ENCODE assay signal across 14 cellular contexts in genomic region chr11:73996161-73996747, GRCh38. TPM values are rescaled to one million over a fixed set of nuclear protein-coding genes. Genes with fewer than 3 reads are reported as not detected.
DNase-seq lines count a peak whose midpoint lies in the region; ATAC-seq and TF ChIP-seq lines count a peak whose summit lies in the region.
"Had no signal": no experiment of that assay in that cellular context is flagged by ENCODE, and none has a peak within 500 bp of the region (broad histone marks: within the 10 kb centered on the region; RNA-seq: fewer than 3 reads in every experiment).

No MANE protein-coding gene starts in this region.

- H3K4me2 ChIP-seq in DND-41 (ENCODE audit: insufficient read depth, low read length): no peak overlapping the region

- H3K27me3 Mint-ChIP-seq in CD14-positive monocyte (ENCODE audit: low read depth in 3 of 3) (no peaks in the 10 kb centered on the region), memory B cell (no peaks in the 10 kb centered on the region)
- no peaks in the 10 kb centered on the region for H3K27me3 Mint-ChIP-seq in activated CD4-positive, alpha-beta memory T cell treated with anti-CD3 and anti-CD28 coated beads, Interleukin-2, amount 10 ng/mL, durations not matched to agents 7 days and 5 days

- CTCF ChIA-PET in activated CD4-positive, alpha-beta memory T cell treated with anti-CD3 and anti-CD28 coated beads, Interleukin-2, amount 10 ng/mL, durations not matched to agents 7 days and 5 days (lab: Charles Lee): interaction anchor here (2.0 to 2.5 kb wide), 2 partner anchors 9 to 16 kb away, joined by 13 to 17 read pairs; no protein-coding TSS in a partner anchor

- DNase-seq in CD14-positive monocyte (ENCODE audit: low spot score) (peak; percentile 8), DND-41 (no peak), memory B cell (ENCODE audit: low spot score in 2 of 2) (no peak), NCI-H2081 treated with DMSO at 0.1 percent for 48 hours (lab: John Stamatoyannopoulos, UW) (no peak), D341Med (ENCODE audit: low spot score) (no peak)
- DNase-seq in activated CD4-positive, alpha-beta memory T cell treated with anti-CD3 and anti-CD28 coated beads, Interleukin-2, amount 10 ng/mL, durations not matched to agents 7 days and 5 days: no peak
- DNase-seq in central memory CD4-positive, alpha-beta T cell: no peak
- DNase-seq: amygdala, Calu3, NCI-H226 had no signal

- H3K9ac ChIP-seq in DND-41 (ENCODE audit: low read depth, low read length): no peak overlapping the region

- H3K4me1 ChIP-seq in DND-41 (ENCODE audit: insufficient read depth, low read length): peaks cover 18% of the 10 kb centered on the region

- H3K4me1 Mint-ChIP-seq in CD14-positive monocyte: peaks cover 16% of the 10 kb centered on the region
- H3K4me1 Mint-ChIP-seq in activated CD4-positive, alpha-beta memory T cell treated with anti-CD3 and anti-CD28 coated beads, Interleukin-2, amount 10 ng/mL, durations not matched to agents 7 days and 5 days: peaks cover 73% of the 10 kb centered on the region
- peaks cover 37% of the 10 kb centered on the region for H3K4me1 Mint-ChIP-seq in memory B cell

- H3K36me3 Mint-ChIP-seq in CD14-positive monocyte (peaks cover 3 to 6% of the 10 kb centered on the region in 2 donors), memory B cell (no peaks in the 10 kb centered on the region)
- peaks cover 11% of the 10 kb centered on the region for H3K36me3 Mint-ChIP-seq in activated CD4-positive, alpha-beta memory T cell treated with anti-CD3 and anti-CD28 coated beads, Interleukin-2, amount 10 ng/mL, durations not matched to agents 7 days and 5 days (ENCODE audit: low read depth)

- no peak overlapping the region for H3K27ac ChIP-seq in DND-41 (ENCODE audit: low read length)

- ATAC-seq in DND-41 (ENCODE audit: insufficient read depth, low read depth) (peak; percentile 14; the same call in 1 of the 3 replicates), memory B cell (ENCODE audit: low read depth) (no peak), HG03571 (IDR thresholded peaks at IDR 0.05; ENCODE audit: unreplicated experiment) (no peak)

- peak overlapping the region; percentile 88 to 94 (median 93) for H3K27ac Mint-ChIP-seq in CD14-positive monocyte
- peak overlapping the region; percentile 87 for H3K27ac Mint-ChIP-seq in activated CD4-positive, alpha-beta memory T cell treated with anti-CD3 and anti-CD28 coated beads, Interleukin-2, amount 10 ng/mL, durations not matched to agents 7 days and 5 days
- peak overlapping the region; percentile 100 for H3K27ac Mint-ChIP-seq in memory B cell

- no peak overlapping the region for H2AFZ ChIP-seq in DND-41 (ENCODE audit: low read depth, low read length)

- intact Hi-C loops in CD14-positive monocyte (cut with micrococcal nuclease): no loop called here

- no peak overlapping the region for H3K4me3 Mint-ChIP-seq in CD14-positive monocyte
- H3K4me3 Mint-ChIP-seq in activated CD4-positive, alpha-beta memory T cell treated with anti-CD3 and anti-CD28 coated beads, Interleukin-2, amount 10 ng/mL, durations not matched to agents 7 days and 5 days: peak overlapping the region; percentile 44
- H3K4me3 Mint-ChIP-seq in memory B cell: peak overlapping the region; percentile 52

- H3K4me3 ChIP-seq in DND-41 (ENCODE audit: low read depth in 1 of 2, low read length in 2 of 2): no peak overlapping the region

- no peaks in the 10 kb centered on the region for H3K9me3 Mint-ChIP-seq in CD14-positive monocyte
- no peaks in the 10 kb centered on the region for H3K9me3 Mint-ChIP-seq in activated CD4-positive, alpha-beta memory T cell treated with anti-CD3 and anti-CD28 coated beads, Interleukin-2, amount 10 ng/mL, durations not matched to agents 7 days and 5 days
- no peaks in the 10 kb centered on the region for H3K9me3 Mint-ChIP-seq in memory B cell

- no peaks in the 10 kb centered on the region for H3K36me3 ChIP-seq in DND-41 (ENCODE audit: insufficient read depth, low read length)
- H3K36me3 ChIP-seq: neutrophil had no signal

- no peaks in the 10 kb centered on the region for H3K27me3 ChIP-seq in DND-41 (ENCODE audit: insufficient read depth, low read length, poor library complexity)
- H3K27me3 ChIP-seq: neutrophil had no signal

- H4K20me1 ChIP-seq in DND-41 (ENCODE audit: insufficient read depth, low read length): no peaks in the 10 kb centered on the region

- no peak for TF ChIP-seq CTCF in CD14-positive monocyte (IDR thresholded peaks at IDR 0.05)
- TF ChIP-seq CTCF in DND-41 (IDR thresholded peaks at IDR 0.05; ENCODE audit: borderline replicate concordance, extremely low read depth, low read length, poor library complexity, severe bottlenecking): no peak

- POLR2A ChIA-PET in activated CD4-positive, alpha-beta memory T cell treated with anti-CD3 and anti-CD28 coated beads, Interleukin-2, amount 10 ng/mL, durations not matched to agents 7 days and 5 days (lab: Charles Lee): interaction anchor here (1.1 to 10.1 kb wide), 12 partner anchors 9 to 174 kb away, joined by 3 to 185 read pairs (median 12); partner anchors contain the start of genes C2CD3, UCP2 and UCP3

- H3K9me3 ChIP-seq in DND-41 (ENCODE audit: insufficient read depth, low read length, severe bottlenecking): no peaks in the 10 kb centered on the region
- H3K9me3 ChIP-seq: neutrophil had no signal

- no peaks in the 10 kb centered on the region for H3K79me2 ChIP-seq in DND-41 (ENCODE audit: insufficient read depth, low read length)

RNA-seq across cellular contexts. Expression of gene UCP3, which starts 12.6 kb away (rescaled TPM):
- not detected for polyA plus RNA-seq in CD14-positive monocyte
- 1 to 10 TPM; 1.8 to 2.4 TPM for total RNA-seq in activated CD4-positive, alpha-beta memory T cell treated with anti-CD3 and anti-CD28 coated beads, Interleukin-2, amount 10 ng/mL, durations not matched to agents 7 days and 5 days

RNA-seq across cellular contexts. Expression of gene UCP2, which starts 13.6 kb away (rescaled TPM):
- 100 to 1,000 TPM; 649 to 665 TPM for polyA plus RNA-seq in CD14-positive monocyte
- 100 to 1,000 TPM; 400 to 407 TPM for total RNA-seq in activated CD4-positive, alpha-beta memory T cell treated with anti-CD3 and anti-CD28 coated beads, Interleukin-2, amount 10 ng/mL, durations not matched to agents 7 days and 5 days

RNA-seq across cellular contexts. Expression of gene DNAJB13, which starts 45.4 kb away (rescaled TPM):
- polyA plus RNA-seq in CD14-positive monocyte: not detected
- total RNA-seq in activated CD4-positive, alpha-beta memory T cell treated with anti-CD3 and anti-CD28 coated beads, Interleukin-2, amount 10 ng/mL, durations not matched to agents 7 days and 5 days: not detected
- total RNA-seq: frontal cortex, kidney epithelial cell had no signal

Comparison
In these comparisons a context has a peak if more than half of its experiments do, and no peak if none do; other contexts are left out.
1. H3K4me3 Mint-ChIP-seq: peak in activated CD4-positive, alpha-beta memory T cell treated with anti-CD3 and anti-CD28 coated beads, Interleukin-2, amount 10 ng/mL, durations not matched to agents 7 days and 5 days (single experiment) and memory B cell (single experiment); none in CD14-positive monocyte (0 of 2).
2. Peak in every context shown above with its lines, with median percentiles within 50 percentile points of each other: H3K27ac Mint-ChIP-seq.